1 cellular context compared by ENCODE assay signal in genomic region chr1:12106861-12107260, GRCh38.
TF ChIP-seq lines count a peak whose summit lies in the region.

No MANE protein-coding gene starts in this region.

TF ChIP-seq in HepG2, 621 proteins besides CTCF, POLR2A, EP300 and RAD21:
- TF ChIP-seq STAG1 (CRISPR knock-in tag; IDR thresholded peaks at IDR 0.05) = peak; percentile 61
- TF ChIP-seq ZNF768 (CRISPR knock-in tag; IDR thresholded peaks at IDR 0.05) = peak; percentile 29; the same call in 1 of the 2 replicates
